In the genomic region with DNA sequence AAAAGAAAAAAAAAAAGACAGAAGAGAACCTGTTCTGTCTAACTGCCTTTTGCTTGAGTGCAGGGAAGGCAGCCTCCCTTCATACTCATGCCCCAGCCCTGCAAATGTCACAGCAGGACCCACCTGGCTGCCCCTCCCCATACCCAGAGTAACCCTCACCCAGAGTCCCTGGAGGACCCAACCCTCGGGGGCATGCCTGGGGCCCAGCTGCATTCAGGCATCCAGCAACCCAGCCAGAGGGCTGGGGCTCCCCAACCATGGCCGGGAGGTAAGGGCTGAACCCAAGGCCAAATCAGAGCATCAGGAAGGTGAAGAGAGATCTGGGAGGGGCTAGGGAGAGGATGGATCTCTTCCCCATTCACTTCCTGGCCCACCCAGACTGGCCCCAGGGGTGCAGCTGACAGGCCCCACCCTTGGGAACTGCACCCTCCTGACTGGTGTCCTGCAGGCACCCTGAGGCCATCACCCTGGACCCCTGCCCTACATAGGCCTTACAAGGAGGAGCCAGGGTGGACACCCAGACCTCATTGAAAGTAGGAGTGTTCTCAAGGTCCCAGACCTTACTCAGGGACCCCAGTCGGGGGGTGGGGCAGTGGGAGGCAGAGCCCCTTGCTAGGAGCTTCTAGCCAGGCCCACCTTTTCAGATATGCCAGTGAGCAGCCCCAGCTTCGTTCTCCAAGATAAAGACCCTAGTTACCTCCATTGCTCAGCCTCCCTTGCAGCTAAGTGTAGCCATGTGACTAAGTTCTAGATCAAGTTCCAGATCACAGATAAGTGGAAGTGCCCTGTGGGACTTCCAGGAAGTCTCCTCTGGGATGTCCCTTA, we compare ENCODE assay signal across 20 cellular contexts.
"Had no signal": no experiment of that assay in that cellular context is flagged by ENCODE, and none has a peak within 500 bp of the region (broad histone marks: within the 10 kb centered on the region; RNA-seq: fewer than 3 reads in every experiment).

No MANE protein-coding gene starts in this region.

- H3K27ac Mint-ChIP-seq: activated naive CD4-positive, alpha-beta T cell treated with anti-CD3 and anti-CD28 coated beads, Interleukin-2, amount 50 U/mL, for 24 hours; T-cell had no signal

- ATAC-seq: left ventricle myocardium superior, T-cell had no signal

- H3K27me3 Mint-ChIP-seq: activated naive CD4-positive, alpha-beta T cell treated with anti-CD3 and anti-CD28 coated beads, Interleukin-2, amount 50 U/mL, for 24 hours had no signal

- H3K9me3 ChIP-seq: sigmoid colon, tibial artery had no signal

- H3K36me3 Mint-ChIP-seq: activated naive CD4-positive, alpha-beta T cell treated with anti-CD3 and anti-CD28 coated beads, Interleukin-2, amount 50 U/mL, for 24 hours; naive thymus-derived CD8-positive, alpha-beta T cell; T-cell had no signal

- H3K27ac ChIP-seq: breast epithelium, parathyroid adenoma, sigmoid colon, tibial artery had no signal

- H3K4me3 ChIP-seq: breast epithelium, sigmoid colon, tibial artery had no signal

- H3K4me1 ChIP-seq: breast epithelium, sigmoid colon, tibial artery had no signal

- H3K4me1 Mint-ChIP-seq: activated naive CD4-positive, alpha-beta T cell treated with anti-CD3 and anti-CD28 coated beads, Interleukin-2, amount 50 U/mL, for 24 hours; T-cell had no signal

- H3K9me3 Mint-ChIP-seq: activated naive CD4-positive, alpha-beta T cell treated with anti-CD3 and anti-CD28 coated beads, Interleukin-2, amount 50 U/mL, for 24 hours; naive thymus-derived CD8-positive, alpha-beta T cell; T-cell had no signal

- H3K36me3 ChIP-seq: breast epithelium, sigmoid colon, tibial artery had no signal

- DNase-seq: activated CD4-positive, alpha-beta T cell treated with anti-CD3 and anti-CD28 coated beads, Interleukin-2, amount 50 U/mL, for 1 hour; activated CD8-positive, alpha-beta memory T cell treated with anti-CD3 and anti-CD28 coated beads for 24 hours; activated CD8-positive, alpha-beta memory T cell treated with anti-CD3 and anti-CD28 coated beads, Interleukin-2, amount 50 U/mL, for 48 hours; activated effector memory CD4-positive, alpha-beta T cell treated with anti-CD3 and anti-CD28 coated beads, Interleukin-2, amount 50 U/mL, for 16 hours; activated T-cell treated with anti-CD3 and anti-CD28 coated beads, Interleukin-2, amount 50 U/mL, for 48 hours; cerebellar nuclear complex; cortex of kidney; erythroblast; foreskin melanocyte; hypothalamus; left ventricle myocardium superior; naive thymus-derived CD8-positive, alpha-beta T cell; sigmoid colon; stimulated activated CD4-positive, alpha-beta T cell treated with anti-CD3 and anti-CD28 coated beads, Interleukin-4, amount 100 ng/mL, for 4 hours; stimulated activated naive CD4-positive, alpha-beta T cell; T-cell; tibial artery had no signal

- H3K4me3 Mint-ChIP-seq: activated naive CD4-positive, alpha-beta T cell treated with anti-CD3 and anti-CD28 coated beads, Interleukin-2, amount 50 U/mL, for 24 hours; T-cell had no signal

- H3K79me2 ChIP-seq: parathyroid adenoma had no signal

- H3K27me3 ChIP-seq: breast epithelium, sigmoid colon had no signal
